Comparison of ENCODE assay signal across 8 cellular contexts in genomic region chr7:27151945-27152815, GRCh38. TPM values are rescaled to one million over a fixed set of nuclear protein-coding genes. Genes with fewer than 3 reads are reported as not detected.
DNase-seq lines count a peak whose midpoint lies in the region; FAIRE-seq and TF ChIP-seq lines count a peak whose summit lies in the region.

Gene HOXA3, minus strand, starts transcription at chr7:27152583. Its CDS starts 41,943 bp downstream, at chr7:27110640.

- no peak for FAIRE-seq in RCC 7860 (lab: Jason Lieb, UNC)

- H3K36me3 ChIP-seq in OCI-LY7 (ENCODE audit: insufficient read depth, low read length), result no peaks in the 10 kb centered on the region

- no peaks in the 10 kb centered on the region for H3K9me2 ChIP-seq in OCI-LY7 (ENCODE audit: insufficient read depth, low read length)

- BruUV-seq in OCI-LY7 (replicated peaks; lab: Mats Ljungman, UMichigan), result TSS peak; percentile 55

- no peaks in the 10 kb centered on the region for H3K9me3 ChIP-seq in OCI-LY7 (ENCODE audit: low read length)

- intact Hi-C loops in OCI-LY7 (cut with micrococcal nuclease; ENCODE audit: unreplicated experiment), result loop anchor here (2.0 to 10.0 kb wide), 3 partner anchors 55 to 1257 kb away; no protein-coding TSS in a partner anchor

- peak within 1 kb of the TSS; percentile 94 for H3K4me2 ChIP-seq in OCI-LY7 (ENCODE audit: low read length)

- peak; percentile 51 for DNase-seq in GDM1 (lab: John Stamatoyannopoulos, UW)
- no peak for DNase-seq in OCI-LY7 (ENCODE audit: low spot score)
- peak; percentile 87 for DNase-seq in epidermal melanocyte (ENCODE audit: insufficient read length, low spot score)
- peak; percentile 86 for DNase-seq in renal cortical epithelial cell (ENCODE audit: low read depth)
- no peak for DNase-seq in NCI-H1694 (lab: John Stamatoyannopoulos, UW)
- DNase-seq in RCC 7860 (ENCODE audit: low spot score), result no peak
- no peak for DNase-seq in NCI-H146 treated with DMSO at 0.1 percent for 48 hours (lab: John Stamatoyannopoulos, UW; ENCODE audit: unreplicated experiment)
- no peak for DNase-seq in NCI-H446 (lab: John Stamatoyannopoulos, UW)

- CTCF ChIA-PET in OCI-LY7 (lab: Charles Lee; ENCODE audit: unreplicated experiment), result no interaction called here

- H4K20me1 ChIP-seq in OCI-LY7 (ENCODE audit: insufficient read depth, low read length), result no peaks in the 10 kb centered on the region

- H2AFZ ChIP-seq in OCI-LY7 (ENCODE audit: low read length), result peak within 1 kb of the TSS; percentile 95; the same call in 1 of the 2 replicates

- H3K27ac ChIP-seq in OCI-LY7 (ENCODE audit: low read depth, low read length, poor library complexity, severe bottlenecking), result no peak within 1 kb of the TSS

- peak within 1 kb of the TSS; percentile 75 for H3K4me3 ChIP-seq in OCI-LY7 (ENCODE audit: low read depth, low read length, poor library complexity, severe bottlenecking)

- peaks cover 8% of the 10 kb centered on the region; the same call in 1 of the 2 replicates for H3K79me2 ChIP-seq in OCI-LY7 (ENCODE audit: insufficient read depth, low read depth, low read length)

- peaks cover 56% of the 10 kb centered on the region for H3K4me1 ChIP-seq in OCI-LY7 (ENCODE audit: insufficient read depth, low read length, poor library complexity, severe bottlenecking)

- POLR2A ChIA-PET in OCI-LY7 (lab: Charles Lee), result interaction anchor here (0.5 to 1.3 kb wide), 3 partner anchors 61 to 459 kb away, joined by 3 to 4 read pairs (median 4); no protein-coding TSS in a partner anchor

- no peak for TF ChIP-seq CTCF in OCI-LY7 (conservative IDR thresholded peaks at IDR 0.05; ENCODE audit: low read length)

RNA-seq across cellular contexts. Expression of gene HOXA3, which starts in this region (rescaled TPM):
- total RNA-seq in OCI-LY7 (2014; rRNA removed; shearing (Covaris generic)), result 0.41 TPM in 1 of 2 replicates, not detected in the other
- 2.6 and 2.7 TPM in 2 replicates for total RNA-seq in OCI-LY7 (2022)
- 4.2 and 7.2 TPM in 2 replicates for total RNA-seq in renal cortical epithelial cell

Comparison
In these comparisons a context has a peak if more than half of its experiments do, and no peak if none do; other contexts are left out.
1. DNase-seq: peak in GDM1 (single experiment), epidermal melanocyte (single experiment) and renal cortical epithelial cell (single experiment); none in OCI-LY7 (single experiment), NCI-H1694 (single experiment), RCC 7860 (single experiment), NCI-H146 treated with DMSO at 0.1 percent for 48 hours (single experiment) and NCI-H446 (0 of 2).